16 cellular contexts compared by ENCODE assay signal in the genomic region with DNA sequence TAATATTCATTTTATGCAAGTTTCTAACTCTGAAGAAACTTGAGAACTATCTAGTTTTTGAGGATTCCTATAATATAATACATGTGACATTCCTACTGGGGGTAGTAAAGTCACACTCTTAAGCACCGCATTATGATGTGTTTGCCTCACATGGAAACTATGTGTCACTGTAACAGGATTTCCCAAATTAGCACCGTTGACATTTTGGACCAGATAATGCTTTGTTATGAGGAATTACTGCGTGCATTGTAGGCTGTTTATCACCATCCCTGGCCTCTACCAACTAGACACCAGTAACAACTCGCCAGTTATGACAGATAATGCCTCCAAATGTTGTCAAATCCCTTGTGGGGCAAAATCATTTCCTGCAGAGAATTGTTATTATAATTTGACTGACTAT.
DNase-seq lines count a peak whose midpoint lies in the region; ATAC-seq, FAIRE-seq and TF ChIP-seq lines count a peak whose summit lies in the region.
"Had no signal": no experiment of that assay in that cellular context is flagged by ENCODE, and none has a peak within 500 bp of the region (broad histone marks: within the 10 kb centered on the region; RNA-seq: fewer than 3 reads in every experiment).

No MANE protein-coding gene starts in this region.

- H3K9ac ChIP-seq in GM23248: no peak overlapping the region
- no peak overlapping the region for H3K9ac ChIP-seq in K562 (ENCODE audit: insufficient read depth in 1 of 2, low read depth in 2 of 2, low read length in 2 of 2)

- 6 to 10% methylated on average over 4 of the region's 4 CpGs for WGBS in GM23248 (ENCODE audit: low coverage in 1 of 2, low lambda C conversion rate in 2 of 2, missing lambda C conversion rate in 2 of 2), 2 experiments
- WGBS in K562 (ENCODE audit: insufficient coverage, low coverage, missing lambda C conversion rate): 11% methylated on average over 4 of the region's 4 CpGs

- no peaks in the 10 kb centered on the region for H3K9me3 ChIP-seq in GM23248 (ENCODE audit: low read depth)
- no peaks in the 10 kb centered on the region for H3K9me3 ChIP-seq in K562 (replicated peaks; ENCODE audit: control insufficient read depth, insufficient read depth, low read depth, low read length)
- no peaks in the 10 kb centered on the region for H3K9me3 ChIP-seq in SJCRH30 (replicated peaks)

- H3K9me1 ChIP-seq in K562 (ENCODE audit: control insufficient read depth, insufficient read depth, low read length): no peaks in the 10 kb centered on the region

- H3K4me1 ChIP-seq in GM23248 (ENCODE audit: insufficient read depth) (peaks cover 6% of the 10 kb centered on the region), K562 (replicated peaks in 1 of 2; ENCODE audit: control insufficient read depth in 2 of 2, insufficient read depth in 2 of 2, low read length in 2 of 2) (no peaks in the 10 kb centered on the region), SJCRH30 (no peaks in the 10 kb centered on the region)

- in situ Hi-C loops in GM23248 (cut with MboI): loop anchor here (25.0 kb wide), 1 partner anchor 393 kb away; no protein-coding TSS in a partner anchor
- in situ Hi-C loops in K562 (cut with MboI): no loop called here

- H2AFZ ChIP-seq in GM23248: no peak overlapping the region
- 0 out of 2 replicates have a peak overlapping the region, but pooled peaks have one; percentile 20 for H2AFZ ChIP-seq in K562 (ENCODE audit: low read depth, low read length)

- FAIRE-seq in K562 (lab: Jason Lieb, UNC): no peak
- FAIRE-seq: RCC 7860 had no signal

- no peak for TF ChIP-seq POLR2A in K562 (conservative IDR thresholded peaks at IDR 0.05)

- H3F3A ChIP-seq in GM23248 (ENCODE audit: insufficient read depth): no peaks in the 10 kb centered on the region

- H3K27ac ChIP-seq in GM23248 (no peak overlapping the region), K562 (ENCODE audit: extremely low read depth, low read depth, low read length) (no peak overlapping the region), SJCRH30 (no peak overlapping the region)

- BruUV-seq in K562 (replicated peaks; lab: Mats Ljungman, UMichigan): no TSS peak

- peak; percentile 31 for DNase-seq in AG10803 (ENCODE audit: low read depth)
- DNase-seq in GM23248: peak; percentile 60
- peak in 1 of 4 experiments; percentile 6 for DNase-seq in K562 (ENCODE audit: extremely low read depth in 1 of 4, low spot score in 3 of 4)
- peak; percentile 26 for DNase-seq in fibroblast of pulmonary artery (ENCODE audit: low read depth)
- no peak for DNase-seq in SJCRH30
- no peak for DNase-seq in retina
- no peak for DNase-seq in mesenteric fat pad (ENCODE audit: low spot score)
- no peak for DNase-seq in NCI-H146 treated with DMSO at 0.1 percent for 48 hours (lab: John Stamatoyannopoulos, UW; ENCODE audit: unreplicated experiment)
- DNase-seq: ACHN; DMS79 treated with DMSO at 0.1 percent for 48 hours; NCI-H1417 treated with DMSO at 0.1 percent for 48 hours; NCI-H1930; NK-92 treated with Interleukin-12 subunit alpha and Interleukin-12 subunit beta, amount 100 ng/mL, for 24 hours; SHP77 had no signal

- no peak overlapping the region for H3K4me2 ChIP-seq in GM23248 (ENCODE audit: unreplicated experiment)
- H3K4me2 ChIP-seq in K562 (ENCODE audit: insufficient read depth, low read length): no peak overlapping the region

- POLR2A ChIA-PET in K562 (lab: Yijun Ruan, JAX): no interaction called here

- CTCF ChIA-PET in K562 (lab: Yijun Ruan, JAX; ENCODE audit: low intra/inter-chr PET ratio): no interaction called here

- no peak for ATAC-seq in K562
- ATAC-seq: SK-N-SH treated with all-trans-retinoic acid at 6 μM for 48 hours had no signal

- H4K20me1 ChIP-seq in GM23248 (ENCODE audit: insufficient read depth) (no peaks in the 10 kb centered on the region), K562 (replicated peaks; ENCODE audit: control insufficient read depth, insufficient read depth, low read length) (no peaks in the 10 kb centered on the region)

- no peak overlapping the region for H3K4me3 ChIP-seq in AG10803 (ENCODE audit: low read length)
- no peak overlapping the region for H3K4me3 ChIP-seq in GM23248
- no peak overlapping the region for H3K4me3 ChIP-seq in K562
- H3K4me3 ChIP-seq in fibroblast of pulmonary artery (replicated peaks; ENCODE audit: low read depth, low read length): no peak overlapping the region
- H3K4me3 ChIP-seq in SJCRH30: no peak overlapping the region

- H3K9me2 ChIP-seq in GM23248 (ENCODE audit: insufficient read depth): no peaks in the 10 kb centered on the region

- H3K27me3 ChIP-seq in GM23248 (replicated peaks; ENCODE audit: insufficient read depth): no peaks in the 10 kb centered on the region
- no peaks in the 10 kb centered on the region for H3K27me3 ChIP-seq in K562 (ENCODE audit: control insufficient read depth in 2 of 2, insufficient read depth in 2 of 2, low read length in 2 of 2)
- no peaks in the 10 kb centered on the region for H3K27me3 ChIP-seq in SJCRH30

- TF ChIP-seq CTCF in AG10803 (conservative IDR thresholded peaks at IDR 0.05; ENCODE audit: low read length) (no peak), K562 (IDR thresholded peaks at IDR 0.05 in 2 of 3, conservative IDR thresholded peaks at IDR 0.05 in 1 of 3; ENCODE audit: insufficient read depth in 2 of 3, low read depth in 1 of 3, low read length in 3 of 3) (no peak), fibroblast of pulmonary artery (IDR thresholded peaks at IDR 0.05; ENCODE audit: low read length, missing control alignments) (no peak)

- H3K36me3 ChIP-seq in GM23248 (ENCODE audit: low read depth) (no peaks in the 10 kb centered on the region), K562 (ENCODE audit: control insufficient read depth, insufficient read depth, low read length) (no peaks in the 10 kb centered on the region), SJCRH30 (no peaks in the 10 kb centered on the region)

- H3K79me2 ChIP-seq in GM23248 (ENCODE audit: insufficient read depth) (no peaks in the 10 kb centered on the region), K562 (ENCODE audit: control insufficient read depth, insufficient read depth, low read length) (no peaks in the 10 kb centered on the region)

- intact Hi-C loops in K562 (cut with micrococcal nuclease): no loop called here

- no peak for TF ChIP-seq EP300 in K562 (IDR thresholded peaks at IDR 0.05; ENCODE audit: low read length)

- no peak for TF ChIP-seq RAD21 in K562 (CRISPR knock-in tag; conservative IDR thresholded peaks at IDR 0.05 in 1 of 2, IDR thresholded peaks at IDR 0.05 in 1 of 2)

TF ChIP-seq in K562, 482 proteins besides CTCF, POLR2A, EP300 and RAD21:
- TF ChIP-seq FOSL1 (tag; conservative IDR thresholded peaks at IDR 0.05) (0 out of 2 replicates have a peak, but pooled peaks have one; percentile 19), BCL6 (CRISPR knock-in tag; IDR thresholded peaks at IDR 0.05) (no peak), JUND (IDR thresholded peaks at IDR 0.05; ENCODE audit: borderline replicate concordance, low read depth, low read length) (no peak), JUND (tag; IDR thresholded peaks at IDR 0.05; ENCODE audit: borderline replicate concordance, low read depth, low read length) (peak; percentile 46; the same call in 1 of the 3 replicates), TEAD4 (IDR thresholded peaks at IDR 0.05; ENCODE audit: low read length) (no peak), TEAD4 (CRISPR knock-in tag; IDR thresholded peaks at IDR 0.05; ENCODE audit: borderline replicate concordance) (no peak), U2AF1 (optimal IDR thresholded peaks at IDR 0.05; ENCODE audit: low read depth, low read length) (no peak), ZNF121 (CRISPR knock-in tag; conservative IDR thresholded peaks at IDR 0.05) (no peak), SIN3A (IDR thresholded peaks at IDR 0.05; ENCODE audit: borderline replicate concordance in 2 of 2, control insufficient read depth in 1 of 2, low read depth in 2 of 2, low read length in 2 of 2) (no peak), NFRKB (IDR thresholded peaks at IDR 0.05; ENCODE audit: low read depth) (no peak)

Comparison
In these comparisons a context has a peak if more than half of its experiments do, and no peak if none do; other contexts are left out.
1. DNase-seq: peak in AG10803 (single experiment), GM23248 (single experiment) and fibroblast of pulmonary artery (single experiment); none in SJCRH30 (0 of 2), retina (single experiment), mesenteric fat pad (single experiment) and NCI-H146 treated with DMSO at 0.1 percent for 48 hours (single experiment).